In the genomic region with DNA sequence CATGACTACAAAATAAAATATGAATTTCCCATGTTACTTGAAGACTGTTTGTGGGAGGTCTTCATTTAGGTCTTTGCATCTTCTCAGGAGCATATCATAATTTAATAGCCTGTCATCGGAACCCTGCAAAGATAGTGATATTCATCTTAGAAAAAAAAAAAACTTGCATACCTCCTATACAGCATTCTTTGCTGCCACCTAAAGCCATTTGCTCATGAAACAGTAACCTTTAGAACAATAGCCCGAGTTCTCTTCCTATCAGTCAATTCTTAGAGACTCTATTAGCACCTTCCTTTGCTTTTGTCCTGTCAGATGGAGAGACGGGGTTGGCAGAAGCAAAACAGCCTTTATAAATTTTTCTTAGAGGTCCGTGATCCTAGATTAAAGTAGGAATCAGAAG, we compare ENCODE assay signal across 21 cellular contexts.
A peak's percentile ranks its signal among the peaks of the same experiment; 100 is the strongest.
DNase-seq lines count a peak whose midpoint lies in the region; ATAC-seq and TF ChIP-seq lines count a peak whose summit lies in the region.
"Had no signal": no experiment of that assay in that cellular context is flagged by ENCODE, and none has a peak within 500 bp of the region (broad histone marks: within the 10 kb centered on the region; RNA-seq: fewer than 3 reads in every experiment).

No MANE protein-coding gene starts in this region.

- peaks cover 52% of the 10 kb centered on the region for H3F3A ChIP-seq in neural progenitor cell (ENCODE audit: low read depth)

- no peak for ATAC-seq in GM21367 (IDR thresholded peaks at IDR 0.05; ENCODE audit: unreplicated experiment)
- ATAC-seq: Panc1 had no signal

- H3K9me3 Mint-ChIP-seq in brain (peaks cover 0 to 7% (median 3%) of the 10 kb centered on the region in 5 experiments), neural progenitor cell (peaks cover 3% of the 10 kb centered on the region), Caco-2 (ENCODE audit: unreplicated experiment) (no peaks in the 10 kb centered on the region)
- H3K9me3 Mint-ChIP-seq: CD4-positive, alpha-beta T cell; HFFc6 had no signal

- TF ChIP-seq CTCF in OCI-LY3 (IDR thresholded peaks at IDR 0.05; ENCODE audit: low read depth, low read length) (peak; percentile 19; the same call in 1 of the 2 replicates), brain (conservative IDR thresholded peaks at IDR 0.05) (no peak), neural progenitor cell (IDR thresholded peaks at IDR 0.05) (no peak), Caco-2 (IDR thresholded peaks at IDR 0.05; ENCODE audit: insufficient read depth in 1 of 2, low read depth in 1 of 2, low read length in 1 of 2, severe bottlenecking in 1 of 2, unreplicated experiment in 1 of 2) (no peak)

- H3K79me2 ChIP-seq in OCI-LY3 (ENCODE audit: low read length), result no peaks in the 10 kb centered on the region
- no peaks in the 10 kb centered on the region for H3K79me2 ChIP-seq in neural progenitor cell (ENCODE audit: low read depth)

- H3K27me3 Mint-ChIP-seq in brain, result no peaks in the 10 kb centered on the region
- H3K27me3 Mint-ChIP-seq in neural progenitor cell (ENCODE audit: insufficient read depth, low read depth), result no peaks in the 10 kb centered on the region
- H3K27me3 Mint-ChIP-seq in Caco-2 (ENCODE audit: insufficient read depth, unreplicated experiment), result no peaks in the 10 kb centered on the region
- H3K27me3 Mint-ChIP-seq: CD4-positive, alpha-beta T cell had no signal

- DNase-seq in DMS79 treated with DMSO at 0.1 percent for 48 hours (lab: John Stamatoyannopoulos, UW) (peak; percentile 84), DMS79 (lab: John Stamatoyannopoulos, UW) (no peak), neural progenitor cell (ENCODE audit: low spot score) (no peak), amniotic stem cell (lab: John Stamatoyannopoulos, UW) (no peak), Caco-2 (no peak)
- DNase-seq: BE2C; CD4-positive, alpha-beta T cell; HFFc6; MG63; NCI-H1092; NCI-H1694; NCI-H2107; NCI-H345; NCI-H526 treated with DMSO at 0.1 percent for 48 hours had no signal

- no peak overlapping the region for H3K4me2 ChIP-seq in OCI-LY3 (ENCODE audit: low read length)
- H3K4me2 ChIP-seq in neural progenitor cell, result peak overlapping the region; percentile 11
- H3K4me2 ChIP-seq: KMS-11 had no signal

- POLR2A ChIA-PET in Caco-2 (lab: Charles Lee), result no interaction called here

- CTCF ChIA-PET in Caco-2 (lab: Charles Lee), result no interaction called here

- no peaks in the 10 kb centered on the region for H3K36me3 ChIP-seq in OCI-LY3 (replicated peaks; ENCODE audit: low read depth, low read length)
- no peaks in the 10 kb centered on the region for H3K36me3 ChIP-seq in neural progenitor cell
- H3K36me3 ChIP-seq in Caco-2 (ENCODE audit: control insufficient read depth, insufficient read depth, low read length), result no peaks in the 10 kb centered on the region
- H3K36me3 ChIP-seq: BE2C, MG63 had no signal

- intact Hi-C loops in Caco-2 (cut with micrococcal nuclease; ENCODE audit: unreplicated experiment), result no loop called here

- H3K4me3 Mint-ChIP-seq in brain (no peak overlapping the region), neural progenitor cell (no peak overlapping the region), Caco-2 (ENCODE audit: unreplicated experiment) (no peak overlapping the region)
- H3K4me3 Mint-ChIP-seq: CD4-positive, alpha-beta T cell; HFFc6 had no signal

- peaks cover 11% of the 10 kb centered on the region for H3K36me3 Mint-ChIP-seq in brain
- H3K36me3 Mint-ChIP-seq in neural progenitor cell, result peaks cover 8% of the 10 kb centered on the region
- H3K36me3 Mint-ChIP-seq in Caco-2 (ENCODE audit: insufficient read depth, unreplicated experiment), result no peaks in the 10 kb centered on the region

- H3K9ac ChIP-seq in OCI-LY3 (ENCODE audit: low read length) (no peak overlapping the region), neural progenitor cell (no peak overlapping the region)
- H3K9ac ChIP-seq: KMS-11 had no signal

- H3K4me3 ChIP-seq in OCI-LY3 (ENCODE audit: low read length) (no peak overlapping the region), neural progenitor cell (no peak overlapping the region), Caco-2 (ENCODE audit: low read depth, low read length) (no peak overlapping the region)
- H3K4me3 ChIP-seq: MG63, SK-N-MC had no signal

- BruUV-seq in Caco-2 (replicated peaks; lab: Mats Ljungman, UMichigan), result no TSS peak

- H3K27ac ChIP-seq in OCI-LY3 (ENCODE audit: low read length) (no peak overlapping the region), neural progenitor cell (no peak overlapping the region)
- H3K27ac ChIP-seq: 22Rv1, KMS-11, SK-N-MC had no signal

- peaks cover 18% of the 10 kb centered on the region for H3K27me3 ChIP-seq in OCI-LY3 (ENCODE audit: low read depth, low read length)
- no peaks in the 10 kb centered on the region for H3K27me3 ChIP-seq in neural progenitor cell
- no peaks in the 10 kb centered on the region for H3K27me3 ChIP-seq in Caco-2 (replicated peaks; ENCODE audit: control insufficient read depth, insufficient read depth, low read length)
- H3K27me3 ChIP-seq: BE2C, MG63 had no signal

- no peaks in the 10 kb centered on the region for H3K9me3 ChIP-seq in OCI-LY3 (ENCODE audit: insufficient read depth, low read length)
- no peaks in the 10 kb centered on the region for H3K9me3 ChIP-seq in neural progenitor cell (ENCODE audit: low read depth)
- H3K9me3 ChIP-seq in Caco-2, result no peaks in the 10 kb centered on the region
- H3K9me3 ChIP-seq: BE2C, MG63 had no signal

- no peaks in the 10 kb centered on the region for H4K20me1 ChIP-seq in OCI-LY3 (ENCODE audit: insufficient read depth, low read length)
- no peaks in the 10 kb centered on the region for H4K20me1 ChIP-seq in neural progenitor cell (ENCODE audit: low read depth)

- H2AFZ ChIP-seq in OCI-LY3 (ENCODE audit: low read depth, low read length), result no peak overlapping the region
- H2AFZ ChIP-seq in neural progenitor cell (replicated peaks), result no peak overlapping the region

- peaks cover 70% of the 10 kb centered on the region for H3K4me1 Mint-ChIP-seq in brain
- H3K4me1 Mint-ChIP-seq in neural progenitor cell, result peaks cover 60% of the 10 kb centered on the region
- peaks cover 10% of the 10 kb centered on the region for H3K4me1 Mint-ChIP-seq in Caco-2 (ENCODE audit: low read depth, unreplicated experiment)

- peak overlapping the region in 4 of 5 experiments; percentile 20 to 73 (median 48) for H3K27ac Mint-ChIP-seq in brain
- H3K27ac Mint-ChIP-seq in neural progenitor cell, result no peak overlapping the region
- H3K27ac Mint-ChIP-seq in Caco-2 (ENCODE audit: unreplicated experiment), result no peak overlapping the region
- H3K27ac Mint-ChIP-seq: CD4-positive, alpha-beta T cell; HFFc6 had no signal

- H3K4me1 ChIP-seq in OCI-LY3 (ENCODE audit: low read length) (peaks cover 10% of the 10 kb centered on the region), neural progenitor cell (peaks cover 64% of the 10 kb centered on the region), Caco-2 (peaks cover 18% of the 10 kb centered on the region)
- H3K4me1 ChIP-seq: BE2C had no signal

Comparison
In these comparisons a context has a peak if more than half of its experiments do, and no peak if none do; other contexts are left out.
1. H3K27ac Mint-ChIP-seq: peak in brain (4 of 5); none in neural progenitor cell (single experiment) and Caco-2 (single experiment).